8 cellular contexts compared by ENCODE assay signal in genomic region chr1:45010855-45011811, GRCh38. TPM values are rescaled to one million over a fixed set of nuclear protein-coding genes. Genes with fewer than 3 reads are reported as not detected.
DNase-seq lines count a peak whose midpoint lies in the region; ATAC-seq and TF ChIP-seq lines count a peak whose summit lies in the region.

Gene HECTD3, minus strand, starts transcription at chr1:45011324. Its CDS starts 67 bp downstream, at chr1:45011257.

- H3K27me3 ChIP-seq in dorsolateral prefrontal cortex (no peaks in the 10 kb centered on the region), right lobe of liver (no peaks in the 10 kb centered on the region)

- H3K36me3 ChIP-seq in right lobe of liver: peaks cover 3 to 50% (median 27%) of the 10 kb centered on the region in 4 donors

- peaks cover 0 to 29% (median 14%) of the 10 kb centered on the region in 4 donors for H3K4me1 ChIP-seq in right lobe of liver

- ATAC-seq in GM19324 (IDR thresholded peaks at IDR 0.05; ENCODE audit: low FRiP score, unreplicated experiment): peak; percentile 70
- ATAC-seq in HG03460 (IDR thresholded peaks at IDR 0.05; ENCODE audit: unreplicated experiment): peak; percentile 70
- peak; percentile 73 to 86 (median 79) for ATAC-seq in right lobe of liver

- H3K4me3 ChIP-seq in dorsolateral prefrontal cortex: peak within 1 kb of the TSS; percentile 64 to 100 (median 97)
- H3K4me3 ChIP-seq in right lobe of liver: peak within 1 kb of the TSS; percentile 87 to 100 (median 92)

- no peaks in the 10 kb centered on the region for H3K9me3 ChIP-seq in right lobe of liver

- intact Hi-C loops in dorsolateral prefrontal cortex (cut with DNase I) (loop anchor here (2.0 to 10.0 kb wide), 10 partner anchors 24 to 676 kb away; partner anchors contain the start of genes EIF2B3 (in 1 of the 2), GPBP1L1 (in 1 of the 2), MUTYH (in 1 of the 2) and NASP (in 1 of the 2)), right lobe of liver (cut with DNase I) (loop anchor here in 1 of 2 donors (10.0 kb wide), 1 partner anchor 484 kb away; the partner anchor contains the start of gene TESK2)

- TF ChIP-seq CTCF in dorsolateral prefrontal cortex (IDR thresholded peaks at IDR 0.05 in 54 of 56, conservative IDR thresholded peaks at IDR 0.05 in 2 of 56; ENCODE audit: low read depth in 1 of 56, partially characterized antibody in 56 of 56): peak in 19 of 56 donors; percentile 5 to 44 (median 22)
- TF ChIP-seq CTCF in right lobe of liver (IDR thresholded peaks at IDR 0.05): no peak

- TF ChIP-seq POLR2A in right lobe of liver (IDR thresholded peaks at IDR 0.05): peak; percentile 29

- WGBS in right lobe of liver (ENCODE audit: insufficient coverage, low coverage, low lambda C conversion rate, missing lambda C conversion rate): 7% methylated on average over 4 of the region's 62 CpGs

- H3K27ac ChIP-seq in dorsolateral prefrontal cortex (peak within 1 kb of the TSS; percentile 52 to 94 (median 85)), right lobe of liver (peak within 1 kb of the TSS; percentile 48 to 75 (median 72))

- DNase-seq in C1 segment of cervical spinal cord (lab: John Stamatoyannopoulos, UW) (peak in 13 of 14 donors; percentile 34 to 79 (median 70)), NCI-H748 (lab: John Stamatoyannopoulos, UW; ENCODE audit: unreplicated experiment) (peak; percentile 89), dorsolateral prefrontal cortex (peak; percentile 71 to 91 (median 88)), right lobe of liver (peak; percentile 88 to 91 (median 90))
- peak; percentile 52 to 54 for DNase-seq in activated CD4-positive, alpha-beta T cell treated with anti-CD3 and anti-CD28 coated beads, Interleukin-2, amount 50 U/mL, for 4 hours
- DNase-seq in stimulated activated CD4-positive, alpha-beta T cell treated with anti-CD3 and anti-CD28 coated beads, Interleukin-4, amount 100 ng/mL, for 4 hours: peak; percentile 61 to 66

RNA-seq across cellular contexts. Expression of gene HECTD3, which starts in this region (rescaled TPM):
- total RNA-seq in dorsolateral prefrontal cortex: 10 to 100 TPM; 25.8 to 45.8 (median 33.5) TPM
- 10 to 100 TPM; 26.8 to 38.2 (median 29.1) TPM for total RNA-seq in right lobe of liver

Comparison
In these comparisons a context has a peak if more than half of its experiments do, and no peak if none do; other contexts are left out.
1. Peak in every context shown above with its lines: DNase-seq, ATAC-seq, H3K4me3 ChIP-seq and H3K27ac ChIP-seq.